ENCODE assay signal across 9 cellular contexts in genomic region chr1:242391896-242392295, GRCh38.
"Had no signal": no experiment of that assay in that cellular context is flagged by ENCODE, and none has a peak within 500 bp of the region (broad histone marks: within the 10 kb centered on the region; RNA-seq: fewer than 3 reads in every experiment).

No MANE protein-coding gene starts in this region.

- ATAC-seq: HepG2 had no signal

- H3K9ac ChIP-seq: GM23248 had no signal

- H2AFZ ChIP-seq: GM23248 had no signal

- FAIRE-seq: H54, HepG2 had no signal

- H3K27ac ChIP-seq: GM23248, HL-60 had no signal

- DNase-seq: GM23248, GOT3, H9, HCEC 1CT, HFFc6, KG1 had no signal

- H3K4me3 ChIP-seq: GM23248 had no signal
